Comparison of ENCODE assay signal across 21 cellular contexts in the genomic region with DNA sequence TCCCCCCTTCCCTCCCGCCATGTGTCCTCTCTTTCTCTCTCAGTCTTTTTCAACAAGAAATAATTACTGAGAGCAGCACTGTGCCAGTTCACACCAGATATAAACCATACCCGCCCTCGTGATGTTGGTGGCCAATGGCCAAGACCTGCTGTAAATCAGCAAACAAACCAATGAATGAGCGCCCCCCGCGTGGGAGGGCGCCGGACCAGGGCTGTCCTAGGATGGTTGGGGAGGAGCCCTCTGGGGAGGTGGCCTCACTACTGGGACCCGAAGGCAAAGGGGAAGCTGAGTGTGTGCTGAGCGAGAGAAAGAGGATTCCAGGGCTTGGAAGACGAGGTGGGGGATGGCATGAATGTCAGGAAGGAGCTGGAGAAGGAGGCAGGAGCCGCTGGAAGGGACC. TPM values are rescaled to one million over a fixed set of nuclear protein-coding genes. Genes with fewer than 3 reads are reported as not detected.
A peak's percentile ranks its signal among the peaks of the same experiment; 100 is the strongest.
DNase-seq lines count a peak whose midpoint lies in the region; ATAC-seq and TF ChIP-seq lines count a peak whose summit lies in the region.
"Had no signal": no experiment of that assay in that cellular context is flagged by ENCODE, and none has a peak within 500 bp of the region (broad histone marks: within the 10 kb centered on the region; RNA-seq: fewer than 3 reads in every experiment).

No MANE protein-coding gene starts in this region.

- no peaks in the 10 kb centered on the region for H3F3A ChIP-seq in smooth muscle cell (ENCODE audit: low read depth)

- peak; percentile 49; the same call in 1 of the 2 replicates for ATAC-seq in HCT116
- ATAC-seq in WTC11 = peak; percentile 87
- ATAC-seq: activated T-helper 17 cell treated with anti-CD3 and anti-CD28 coated beads, Interleukin-2, amount 50 U/mL, for 72 hours; left colon had no signal

- no peak for TF ChIP-seq POLR2A in HCT116 (IDR thresholded peaks at IDR 0.05; ENCODE audit: borderline replicate concordance, extremely low read depth, insufficient read depth, insufficient read length)

- H4K20me1 ChIP-seq in HCT116 (ENCODE audit: insufficient read depth) (no peaks in the 10 kb centered on the region), smooth muscle cell (ENCODE audit: low read depth) (no peaks in the 10 kb centered on the region)

- 0 out of 2 replicates have a peak, but pooled peaks cover 9% of the 10 kb centered on the region for H3K27me3 ChIP-seq in HCT116 (ENCODE audit: insufficient read depth, low read length)
- H3K27me3 ChIP-seq in rectal smooth muscle tissue (ENCODE audit: control insufficient read depth, insufficient read depth, low read length) = no peaks in the 10 kb centered on the region
- peaks cover 6% of the 10 kb centered on the region for H3K27me3 ChIP-seq in smooth muscle cell (ENCODE audit: low read depth)

- no peak for DNase-seq in HCT116 (ENCODE audit: low read depth, low spot score)
- DNase-seq in NCI-H2081 (lab: John Stamatoyannopoulos, UW) = peak; percentile 78 to 91
- DNase-seq in WTC11 (ENCODE audit: low spot score) = no peak
- DNase-seq in progenitor cell of endocrine pancreas (ENCODE audit: low spot score, unreplicated experiment) = no peak
- no peak for DNase-seq in NOMO-1 treated with DMSO at 0.1 percent for 48 hours (lab: John Stamatoyannopoulos, UW; ENCODE audit: unreplicated experiment)
- no peak for DNase-seq in smooth muscle cell (lab: John Stamatoyannopoulos, UW; ENCODE audit: unreplicated experiment)
- DNase-seq: activated CD4-positive, alpha-beta T cell treated with anti-CD3 and anti-CD28 coated beads for 4 hours; glutamatergic neuron; NCI-H1436; stimulated activated CD4-positive, alpha-beta T cell treated with anti-CD3 and anti-CD28 coated beads, Interleukin-4, amount 100 ng/mL, for 24 hours; stomach; trophoblast cell had no signal

- peaks cover 17% of the 10 kb centered on the region for H3K9me3 Mint-ChIP-seq in WTC11
- H3K9me3 Mint-ChIP-seq in progenitor cell of endocrine pancreas (ENCODE audit: low read depth) = peaks cover 8% of the 10 kb centered on the region

- H2AFZ ChIP-seq in HCT116 (ENCODE audit: low read depth, low read length, poor library complexity, severe bottlenecking) (no peak overlapping the region), smooth muscle cell (ENCODE audit: low read depth) (no peak overlapping the region)

- H3K27ac ChIP-seq in HCT116 (ENCODE audit: low read depth, low read length) (no peak overlapping the region), rectal smooth muscle tissue (ENCODE audit: low read depth, low read length) (peak overlapping the region; percentile 15), smooth muscle cell (ENCODE audit: low read depth) (no peak overlapping the region)
- H3K27ac ChIP-seq: prostate gland, stomach had no signal

- H3K79me2 ChIP-seq in HCT116 (ENCODE audit: insufficient read depth, low read length) (no peaks in the 10 kb centered on the region), smooth muscle cell (ENCODE audit: low read depth) (no peaks in the 10 kb centered on the region)

- TF ChIP-seq CTCF in HCT116 (IDR thresholded peaks at IDR 0.05 in 2 of 3, conservative IDR thresholded peaks at IDR 0.05 in 1 of 3; ENCODE audit: borderline replicate concordance in 1 of 3, insufficient read depth in 1 of 3, low read depth in 2 of 3, low read length in 2 of 3) = no peak
- no peak for TF ChIP-seq CTCF in WTC11 (IDR thresholded peaks at IDR 0.05)
- TF ChIP-seq CTCF in progenitor cell of endocrine pancreas (IDR thresholded peaks at IDR 0.05; ENCODE audit: unreplicated experiment) = no peak
- no peak for TF ChIP-seq CTCF in smooth muscle cell (IDR thresholded peaks at IDR 0.05; ENCODE audit: borderline replicate concordance, insufficient read depth, poor library complexity, severe bottlenecking)

- H3K4me1 ChIP-seq in HCT116 (ENCODE audit: control insufficient read depth in 1 of 2, insufficient read depth in 2 of 2, low read length in 2 of 2) = no peaks in the 10 kb centered on the region
- H3K4me1 ChIP-seq in rectal smooth muscle tissue (ENCODE audit: control insufficient read depth, insufficient read depth, low read length) = no peaks in the 10 kb centered on the region
- no peaks in the 10 kb centered on the region for H3K4me1 ChIP-seq in smooth muscle cell (ENCODE audit: low read depth)
- H3K4me1 ChIP-seq: prostate gland had no signal

- no peaks in the 10 kb centered on the region for H3K9me3 ChIP-seq in HCT116 (ENCODE audit: control insufficient read depth in 1 of 2, insufficient read depth in 1 of 2, low read depth in 1 of 2, low read length in 2 of 2)
- no peaks in the 10 kb centered on the region for H3K9me3 ChIP-seq in smooth muscle cell (replicated peaks; ENCODE audit: low read depth)
- H3K9me3 ChIP-seq: prostate gland had no signal

- no peaks in the 10 kb centered on the region; the same call in 1 of the 2 replicates for H3K27me3 Mint-ChIP-seq in WTC11 (ENCODE audit: low read depth)
- peaks cover 12% of the 10 kb centered on the region for H3K27me3 Mint-ChIP-seq in progenitor cell of endocrine pancreas

- no peak for TF ChIP-seq RAD21 in HCT116 (IDR thresholded peaks at IDR 0.05; ENCODE audit: low read depth)

- H3K4me3 Mint-ChIP-seq in WTC11 (no peak overlapping the region), progenitor cell of endocrine pancreas (ENCODE audit: low read depth) (no peak overlapping the region)
- H3K4me3 Mint-ChIP-seq: activated naive CD8-positive, alpha-beta T cell; activated T-helper 17 cell treated with anti-CD3 and anti-CD28 coated beads, Interleukin-2, amount 50 U/mL, for 72 hours had no signal

- no peaks in the 10 kb centered on the region for H3K9me2 ChIP-seq in HCT116 (ENCODE audit: insufficient read depth)

- H3K9ac ChIP-seq in HCT116 (ENCODE audit: low read length) (no peak overlapping the region), rectal smooth muscle tissue (ENCODE audit: low read length) (no peak overlapping the region), smooth muscle cell (ENCODE audit: low read depth) (no peak overlapping the region)

- CTCF ChIA-PET in HCT116 (lab: Charles Lee) (no interaction called here), WTC11 (lab: Charles Lee) (interaction anchor here (1.1 to 1.8 kb wide), 3 partner anchors 15 to 86 kb away, joined by 3 to 27 read pairs (median 4); no protein-coding TSS in a partner anchor)

- H3K36me3 ChIP-seq in HCT116 (ENCODE audit: control insufficient read depth in 1 of 2, insufficient read depth in 2 of 2, low read length in 2 of 2) (no peaks in the 10 kb centered on the region), rectal smooth muscle tissue (ENCODE audit: control insufficient read depth, insufficient read depth, low read length) (no peaks in the 10 kb centered on the region), smooth muscle cell (ENCODE audit: low read depth) (no peaks in the 10 kb centered on the region)
- H3K36me3 ChIP-seq: prostate gland, stomach had no signal

- no peak overlapping the region for H3K4me2 ChIP-seq in HCT116 (ENCODE audit: low read length)
- no peak overlapping the region for H3K4me2 ChIP-seq in smooth muscle cell

- POLR2A ChIA-PET in HCT116 (lab: Charles Lee) (no interaction called here), WTC11 (lab: Charles Lee) (no interaction called here)

- H3K27ac Mint-ChIP-seq in WTC11 (no peak overlapping the region), progenitor cell of endocrine pancreas (no peak overlapping the region)
- H3K27ac Mint-ChIP-seq: activated naive CD8-positive, alpha-beta T cell; activated T-helper 17 cell treated with anti-CD3 and anti-CD28 coated beads, Interleukin-2, amount 50 U/mL, for 72 hours had no signal

- no TSS peak for BruUV-seq in HCT116 (replicated peaks; lab: Mats Ljungman, UMichigan)

- H3K4me1 Mint-ChIP-seq in WTC11 (peaks cover 10% of the 10 kb centered on the region; the same call in 1 of the 2 replicates), progenitor cell of endocrine pancreas (ENCODE audit: low read depth) (no peaks in the 10 kb centered on the region)
- H3K4me1 Mint-ChIP-seq: activated T-helper 17 cell treated with anti-CD3 and anti-CD28 coated beads, Interleukin-2, amount 50 U/mL, for 72 hours had no signal

- 73% methylated on average over 12 of the region's 12 CpGs for WGBS in smooth muscle cell (ENCODE audit: low lambda C conversion rate)

- intact Hi-C loops in HCT116 (cut with micrococcal nuclease) = no loop called here

- H3K4me3 ChIP-seq in HCT116 (replicated peaks in 1 of 2; ENCODE audit: low read depth in 1 of 2, low read length in 2 of 2) = no peak overlapping the region
- no peak overlapping the region for H3K4me3 ChIP-seq in rectal smooth muscle tissue (ENCODE audit: low read length)
- H3K4me3 ChIP-seq in smooth muscle cell = no peak overlapping the region
- H3K4me3 ChIP-seq: prostate gland, stomach had no signal

- H3K36me3 Mint-ChIP-seq in WTC11 (peaks cover 7% of the 10 kb centered on the region), progenitor cell of endocrine pancreas (ENCODE audit: insufficient read depth) (no peaks in the 10 kb centered on the region)
- H3K36me3 Mint-ChIP-seq: activated naive CD8-positive, alpha-beta T cell had no signal

- RAD21 ChIA-PET in HCT116 (lab: Charles Lee; ENCODE audit: low non-redundant PET in 1 of 2, low total read pairs in 2 of 2, uncharacterized antibody in 2 of 2, unreplicated experiment in 2 of 2) = no interaction called here

TF ChIP-seq in HCT116, 20 proteins besides CTCF, POLR2A, EP300 and RAD21:
- TF ChIP-seq MAX (IDR thresholded peaks at IDR 0.05) (no peak), EZH2phosphoT487 (IDR thresholded peaks at IDR 0.05; ENCODE audit: borderline replicate concordance) (no peak), EGR1 (IDR thresholded peaks at IDR 0.05; ENCODE audit: low read depth) (no peak), FOSL1 (IDR thresholded peaks at IDR 0.05; ENCODE audit: low read depth) (no peak)

TF ChIP-seq in WTC11, 78 proteins besides CTCF, POLR2A, EP300 and RAD21 (continues in another document):
- no peak for TF ChIP-seq RORB (CRISPR knock-in tag; IDR thresholded peaks at IDR 0.05)
- TF ChIP-seq, protein P1, sequence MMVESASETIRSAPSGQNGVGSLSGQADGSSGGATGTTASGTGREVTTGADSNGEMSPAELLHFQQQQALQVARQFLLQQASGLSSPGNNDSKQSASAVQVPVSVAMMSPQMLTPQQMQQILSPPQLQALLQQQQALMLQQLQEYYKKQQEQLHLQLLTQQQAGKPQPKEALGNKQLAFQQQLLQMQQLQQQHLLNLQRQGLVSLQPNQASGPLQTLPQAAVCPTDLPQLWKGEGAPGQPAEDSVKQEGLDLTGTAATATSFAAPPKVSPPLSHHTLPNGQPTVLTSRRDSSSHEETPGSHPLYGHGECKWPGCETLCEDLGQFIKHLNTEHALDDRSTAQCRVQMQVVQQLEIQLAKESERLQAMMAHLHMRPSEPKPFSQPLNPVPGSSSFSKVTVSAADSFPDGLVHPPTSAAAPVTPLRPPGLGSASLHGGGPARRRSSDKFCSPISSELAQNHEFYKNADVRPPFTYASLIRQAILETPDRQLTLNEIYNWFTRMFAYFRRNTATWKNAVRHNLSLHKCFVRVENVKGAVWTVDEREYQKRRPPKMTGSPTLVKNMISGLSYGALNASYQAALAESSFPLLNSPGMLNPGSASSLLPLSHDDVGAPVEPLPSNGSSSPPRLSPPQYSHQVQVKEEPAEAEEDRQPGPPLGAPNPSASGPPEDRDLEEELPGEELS (CRISPR knock-in tag; IDR thresholded peaks at IDR 0.05) = no peak

RNA-seq across cellular contexts. Expression of gene BARHL1, which starts 51.2 kb away (rescaled TPM):
- total RNA-seq in HCT116 (2021; ENCODE audit: unreplicated experiment) = not detected
- not detected in 2 replicates for polyA plus RNA-seq in HCT116 (2012)
- total RNA-seq in WTC11 (2021) = 0.15 to 0.16 TPM in 2 of 3 replicates, not detected in the other
- total RNA-seq in progenitor cell of endocrine pancreas = not detected in 2 replicates
- not detected in 2 replicates for total RNA-seq in smooth muscle cell
- polyA plus RNA-seq in smooth muscle cell = 0.24 TPM in 1 of 2 replicates, not detected in the other
- total RNA-seq: activated T-helper 17 cell treated with anti-CD3 and anti-CD28 coated beads, Interleukin-2, amount 50 U/mL, for 72 hours; fibroblast of lung; left colon; mesenteric fat pad; NCI-H460; prostate gland; stomach had no signal
- polyA plus RNA-seq: fibroblast of lung, neural cell, stomach had no signal

Comparison
In these comparisons a context has a peak if more than half of its experiments do, and no peak if none do; other contexts are left out.
1. DNase-seq: peak in NCI-H2081 (2 of 2); none in HCT116 (single experiment), WTC11 (single experiment), progenitor cell of endocrine pancreas (single experiment), NOMO-1 treated with DMSO at 0.1 percent for 48 hours (single experiment) and smooth muscle cell (single experiment).